In the genomic region with DNA sequence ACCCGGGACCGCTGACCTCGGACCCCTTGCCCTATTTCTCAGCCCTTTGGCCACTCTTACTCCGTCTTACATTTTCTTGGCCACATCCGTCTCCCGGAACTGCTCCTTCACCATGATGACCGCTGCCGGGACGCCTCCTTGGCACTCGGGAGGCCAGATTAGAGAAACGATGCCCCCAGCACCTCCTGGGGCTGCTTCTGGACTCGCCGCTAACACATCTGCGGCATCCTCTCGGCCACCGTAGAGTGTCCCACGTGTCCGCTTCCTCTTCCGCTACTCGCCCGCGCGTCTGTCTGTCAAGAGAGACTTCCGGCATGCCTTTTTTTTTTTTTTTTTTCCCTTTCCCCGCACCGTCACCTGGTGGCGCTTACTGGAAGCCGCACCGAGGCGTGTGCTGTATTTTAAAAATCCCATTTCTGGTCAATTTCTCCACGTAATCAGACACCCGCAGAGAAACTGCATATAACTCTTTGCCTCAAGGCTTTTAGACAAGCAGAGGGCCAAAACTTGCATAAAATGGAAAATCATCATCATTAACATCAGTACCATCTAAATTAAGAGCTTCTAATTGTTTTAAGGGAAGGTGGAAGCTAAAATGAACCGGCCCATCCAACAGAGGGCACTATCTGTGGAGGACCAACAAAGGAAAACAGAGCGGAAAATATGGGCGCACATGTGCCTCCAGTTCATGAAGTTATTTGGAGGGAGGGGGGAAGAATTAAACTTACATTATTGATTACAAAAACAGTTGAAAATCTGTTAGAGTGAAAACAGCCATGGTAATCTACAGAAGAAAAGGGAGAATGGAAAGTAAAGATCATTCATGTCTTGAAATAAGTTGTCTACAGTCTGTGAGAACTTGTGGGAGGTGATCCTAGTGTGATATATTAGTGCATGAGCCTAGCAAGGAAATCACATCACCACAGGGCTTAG, we compare ENCODE assay signal across 1 cellular context.
A peak's percentile ranks its signal among the peaks of the same experiment; 100 is the strongest.
TF ChIP-seq lines count a peak whose summit lies in the region.

Gene POLR3A, minus strand, starts transcription at position 222 of the 933 bp plus-strand sequence. Its CDS starts 108 bp downstream, at position 114.

TF ChIP-seq in HepG2, 621 proteins besides CTCF, POLR2A, EP300 and RAD21 (continued from another document and continues in another):
- no peak for TF ChIP-seq ZNF597 (CRISPR knock-in tag; IDR thresholded peaks at IDR 0.05)
- peak; percentile 89 for TF ChIP-seq POGZ (CRISPR knock-in tag; IDR thresholded peaks at IDR 0.05)
- TF ChIP-seq SETDB1 (CRISPR knock-in tag; IDR thresholded peaks at IDR 0.05; ENCODE audit: borderline replicate concordance): no peak
- peak; percentile 88 for TF ChIP-seq HDAC1 (CRISPR knock-in tag; IDR thresholded peaks at IDR 0.05)
- TF ChIP-seq HES4 (CRISPR knock-in tag; IDR thresholded peaks at IDR 0.05; ENCODE audit: borderline replicate concordance): no peak
- no peak for TF ChIP-seq ZFP82 (CRISPR knock-in tag; IDR thresholded peaks at IDR 0.05; ENCODE audit: borderline replicate concordance)
- TF ChIP-seq PRMT3 (CRISPR knock-in tag; IDR thresholded peaks at IDR 0.05; ENCODE audit: borderline replicate concordance, low read depth): no peak
- peak; percentile 96 for TF ChIP-seq ZNF335 (CRISPR knock-in tag; IDR thresholded peaks at IDR 0.05)
- TF ChIP-seq HDAC6 (IDR thresholded peaks at IDR 0.05; ENCODE audit: low read depth, low read length): no peak
- TF ChIP-seq ZNF607 (CRISPR knock-in tag; IDR thresholded peaks at IDR 0.05; ENCODE audit: borderline replicate concordance): no peak; the same call in 1 of the 2 replicates
- TF ChIP-seq, protein P1, sequence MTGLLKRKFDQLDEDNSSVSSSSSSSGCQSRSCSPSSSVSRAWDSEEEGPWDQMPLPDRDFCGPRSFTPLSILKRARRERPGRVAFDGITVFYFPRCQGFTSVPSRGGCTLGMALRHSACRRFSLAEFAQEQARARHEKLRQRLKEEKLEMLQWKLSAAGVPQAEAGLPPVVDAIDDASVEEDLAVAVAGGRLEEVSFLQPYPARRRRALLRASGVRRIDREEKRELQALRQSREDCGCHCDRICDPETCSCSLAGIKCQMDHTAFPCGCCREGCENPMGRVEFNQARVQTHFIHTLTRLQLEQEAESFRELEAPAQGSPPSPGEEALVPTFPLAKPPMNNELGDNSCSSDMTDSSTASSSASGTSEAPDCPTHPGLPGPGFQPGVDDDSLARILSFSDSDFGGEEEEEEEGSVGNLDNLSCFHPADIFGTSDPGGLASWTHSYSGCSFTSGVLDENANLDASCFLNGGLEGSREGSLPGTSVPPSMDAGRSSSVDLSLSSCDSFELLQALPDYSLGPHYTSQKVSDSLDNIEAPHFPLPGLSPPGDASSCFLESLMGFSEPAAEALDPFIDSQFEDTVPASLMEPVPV (CRISPR knock-in tag; IDR thresholded peaks at IDR 0.05): 0 out of 2 replicates have a peak, but pooled peaks have one; percentile 53
- peak; percentile 39; the same call in 1 of the 2 replicates for TF ChIP-seq ZNF543 (CRISPR knock-in tag; IDR thresholded peaks at IDR 0.05)
- TF ChIP-seq ZSCAN21 (CRISPR knock-in tag; IDR thresholded peaks at IDR 0.05; ENCODE audit: borderline replicate concordance): no peak; the same call in 1 of the 2 replicates
- no peak for TF ChIP-seq MEIS1 (CRISPR knock-in tag; IDR thresholded peaks at IDR 0.05; ENCODE audit: borderline replicate concordance)
- no peak for TF ChIP-seq NR1H2 (CRISPR knock-in tag; IDR thresholded peaks at IDR 0.05; ENCODE audit: borderline replicate concordance, low read depth)
- no peak; the same call in 1 of the 2 replicates for TF ChIP-seq ELF4 (CRISPR knock-in tag; IDR thresholded peaks at IDR 0.05; ENCODE audit: borderline replicate concordance)
- peak; percentile 66; the same call in 1 of the 2 replicates for TF ChIP-seq ZFP91 (CRISPR knock-in tag; IDR thresholded peaks at IDR 0.05; ENCODE audit: borderline replicate concordance)
- TF ChIP-seq ZNF24 (IDR thresholded peaks at IDR 0.05): no peak
- TF ChIP-seq ZFP36L1 (CRISPR knock-in tag; IDR thresholded peaks at IDR 0.05): no peak
- TF ChIP-seq ZNF12 (CRISPR knock-in tag; IDR thresholded peaks at IDR 0.05): no peak
- TF ChIP-seq NFATC3 (CRISPR knock-in tag; IDR thresholded peaks at IDR 0.05): no peak
- no peak for TF ChIP-seq ZNF274 (CRISPR knock-in tag; IDR thresholded peaks at IDR 0.05)
- TF ChIP-seq CHCHD3 (CRISPR knock-in tag; IDR thresholded peaks at IDR 0.05): no peak
- TF ChIP-seq SMARCE1 (IDR thresholded peaks at IDR 0.05; ENCODE audit: borderline replicate concordance): no peak
- no peak for TF ChIP-seq REL (CRISPR knock-in tag; conservative IDR thresholded peaks at IDR 0.05)
- TF ChIP-seq AGO2 (optimal IDR thresholded peaks at IDR 0.05; ENCODE audit: low read depth, low read length): no peak
- peak; percentile 66 for TF ChIP-seq DR1 (CRISPR knock-in tag; IDR thresholded peaks at IDR 0.05)
- TF ChIP-seq PTBP1 (IDR thresholded peaks at IDR 0.05; ENCODE audit: low read depth, low read length, poor library complexity, severe bottlenecking): peak; percentile 82
- TF ChIP-seq NAIF1 (CRISPR knock-in tag; IDR thresholded peaks at IDR 0.05; ENCODE audit: borderline replicate concordance): no peak
- peak; percentile 87 for TF ChIP-seq NCOR1 (IDR thresholded peaks at IDR 0.05; ENCODE audit: borderline replicate concordance, low read length)
- TF ChIP-seq ZHX1 (CRISPR knock-in tag; IDR thresholded peaks at IDR 0.05; ENCODE audit: low read depth): no peak
- TF ChIP-seq E2F5 (CRISPR knock-in tag; conservative IDR thresholded peaks at IDR 0.05): no peak
- TF ChIP-seq, protein P2, sequence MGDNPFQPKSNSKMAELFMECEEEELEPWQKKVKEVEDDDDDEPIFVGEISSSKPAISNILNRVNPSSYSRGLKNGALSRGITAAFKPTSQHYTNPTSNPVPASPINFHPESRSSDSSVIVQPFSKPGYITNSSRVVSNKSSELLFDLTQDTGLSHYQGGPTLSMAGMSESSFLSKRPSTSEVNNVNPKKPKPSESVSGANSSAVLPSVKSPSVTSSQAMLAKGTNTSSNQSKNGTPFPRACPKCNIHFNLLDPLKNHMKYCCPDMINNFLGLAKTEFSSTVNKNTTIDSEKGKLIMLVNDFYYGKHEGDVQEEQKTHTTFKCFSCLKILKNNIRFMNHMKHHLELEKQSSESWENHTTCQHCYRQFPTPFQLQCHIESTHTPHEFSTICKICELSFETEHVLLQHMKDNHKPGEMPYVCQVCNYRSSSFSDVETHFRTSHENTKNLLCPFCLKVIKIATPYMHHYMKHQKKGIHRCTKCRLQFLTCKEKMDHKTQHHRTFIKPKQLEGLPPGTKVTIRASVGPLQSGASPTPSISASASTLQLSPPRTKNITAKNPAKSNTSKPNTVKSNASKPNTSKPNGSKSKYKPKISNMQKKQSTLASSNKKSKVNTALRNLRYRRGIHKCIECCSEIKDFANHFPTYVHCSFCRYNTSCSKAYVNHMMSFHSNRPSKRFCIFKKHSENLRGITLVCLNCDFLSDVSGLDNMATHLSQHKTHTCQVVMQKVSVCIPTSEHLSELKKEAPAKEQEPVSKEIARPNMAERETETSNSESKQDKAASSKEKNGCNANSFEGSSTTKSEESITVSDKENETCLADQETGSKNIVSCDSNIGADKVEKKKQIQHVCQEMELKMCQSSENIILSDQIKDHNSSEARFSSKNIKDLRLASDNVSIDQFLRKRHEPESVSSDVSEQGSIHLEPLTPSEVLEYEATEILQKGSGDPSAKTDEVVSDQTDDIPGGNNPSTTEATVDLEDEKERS (CRISPR knock-in tag; IDR thresholded peaks at IDR 0.05): peak; percentile 79; the same call in 1 of the 2 replicates
- no peak for TF ChIP-seq ARID2 (CRISPR knock-in tag; IDR thresholded peaks at IDR 0.05; ENCODE audit: borderline replicate concordance)
- no peak for TF ChIP-seq ZNF18 (CRISPR knock-in tag; IDR thresholded peaks at IDR 0.05; ENCODE audit: insufficient replicate concordance)
- TF ChIP-seq ZNF883 (CRISPR knock-in tag; IDR thresholded peaks at IDR 0.05; ENCODE audit: not compliant biosample characterization): peak; percentile 25
- no peak for TF ChIP-seq THAP8 (CRISPR knock-in tag; IDR thresholded peaks at IDR 0.05; ENCODE audit: borderline replicate concordance)
